In genomic region chr2:20997953-20998722, GRCh38 we compare ENCODE assay signal across 29 cellular contexts. TPM values are rescaled to one million over a fixed set of nuclear protein-coding genes. Genes with fewer than 3 reads are reported as not detected.
"Had no signal": no experiment of that assay in that cellular context is flagged by ENCODE, and none has a peak within 500 bp of the region (broad histone marks: within the 10 kb centered on the region; RNA-seq: fewer than 3 reads in every experiment).

No MANE protein-coding gene starts in this region.

- H3K4me3 Mint-ChIP-seq: activated CD4-positive, alpha-beta memory T cell treated with anti-CD3 and anti-CD28 coated beads, Interleukin-2, amount 10 ng/mL, durations not matched to agents 7 days and 5 days; activated CD4-positive, alpha-beta T cell treated with anti-CD3 and anti-CD28 coated beads, Interleukin-2, amount 10 ng/mL, durations not matched to agents 7 days and 5 days; activated naive CD4-positive, alpha-beta T cell treated with anti-CD3 and anti-CD28 coated beads, Interleukin-2, amount 10 ng/mL, durations not matched to agents 7 days and 5 days; activated naive CD8-positive, alpha-beta T cell treated with anti-CD3 and anti-CD28 coated beads, Interleukin-2, amount 10 ng/mL, durations not matched to agents 7 days and 5 days; activated T-cell treated with anti-CD3 and anti-CD28 coated beads, Interleukin-2, amount 50 U/mL, for 24 hours; activated T-cell treated with anti-CD3 and anti-CD28 coated beads, Interleukin-2, amount 50 U/mL, for 72 hours; brain had no signal

- H3K27ac Mint-ChIP-seq: activated CD4-positive, alpha-beta memory T cell treated with anti-CD3 and anti-CD28 coated beads, Interleukin-2, amount 10 ng/mL, durations not matched to agents 7 days and 5 days; activated CD4-positive, alpha-beta T cell treated with anti-CD3 and anti-CD28 coated beads, Interleukin-2, amount 10 ng/mL, durations not matched to agents 7 days and 5 days; activated naive CD4-positive, alpha-beta T cell treated with anti-CD3 and anti-CD28 coated beads, Interleukin-2, amount 10 ng/mL, durations not matched to agents 7 days and 5 days; activated naive CD4-positive, alpha-beta T cell treated with anti-CD3 and anti-CD28 coated beads, Interleukin-2, amount 50 U/mL, for 72 hours; activated naive CD8-positive, alpha-beta T cell treated with anti-CD3 and anti-CD28 coated beads, Interleukin-2, amount 10 ng/mL, durations not matched to agents 7 days and 5 days; activated T-cell treated with anti-CD3 and anti-CD28 coated beads, Interleukin-2, amount 50 U/mL, for 24 hours; activated T-cell treated with anti-CD3 and anti-CD28 coated beads, Interleukin-2, amount 50 U/mL, for 72 hours; brain had no signal

- ATAC-seq: activated naive CD4-positive, alpha-beta T cell treated with anti-CD3 and anti-CD28 coated beads, Interleukin-2, amount 50 U/mL, for 72 hours; activated T-cell treated with anti-CD3 and anti-CD28 coated beads, Interleukin-2, amount 50 U/mL, for 72 hours; foreskin keratinocyte; gastroesophageal sphincter; heart right ventricle had no signal

- H3K27ac ChIP-seq: ascending aorta, breast epithelium, cardiac muscle cell, colonic mucosa, esophagus muscularis mucosa, foreskin keratinocyte, gastroesophageal sphincter, heart right ventricle had no signal

- H3K9me3 Mint-ChIP-seq: activated CD4-positive, alpha-beta memory T cell treated with anti-CD3 and anti-CD28 coated beads, Interleukin-2, amount 10 ng/mL, durations not matched to agents 7 days and 5 days; activated CD4-positive, alpha-beta T cell treated with anti-CD3 and anti-CD28 coated beads, Interleukin-2, amount 10 ng/mL, durations not matched to agents 7 days and 5 days; activated naive CD4-positive, alpha-beta T cell treated with anti-CD3 and anti-CD28 coated beads, Interleukin-2, amount 10 ng/mL, durations not matched to agents 7 days and 5 days; activated naive CD4-positive, alpha-beta T cell treated with anti-CD3 and anti-CD28 coated beads, Interleukin-2, amount 50 U/mL, for 72 hours; activated naive CD8-positive, alpha-beta T cell treated with anti-CD3 and anti-CD28 coated beads, Interleukin-2, amount 10 ng/mL, durations not matched to agents 7 days and 5 days; activated T-cell treated with anti-CD3 and anti-CD28 coated beads, Interleukin-2, amount 50 U/mL, for 24 hours; activated T-cell treated with anti-CD3 and anti-CD28 coated beads, Interleukin-2, amount 50 U/mL, for 72 hours had no signal

- H3K36me3 Mint-ChIP-seq: activated naive CD4-positive, alpha-beta T cell treated with anti-CD3 and anti-CD28 coated beads, Interleukin-2, amount 10 ng/mL, durations not matched to agents 7 days and 5 days; activated naive CD4-positive, alpha-beta T cell treated with anti-CD3 and anti-CD28 coated beads, Interleukin-2, amount 50 U/mL, for 72 hours; activated naive CD8-positive, alpha-beta T cell treated with anti-CD3 and anti-CD28 coated beads, Interleukin-2, amount 10 ng/mL, durations not matched to agents 7 days and 5 days; brain had no signal

- H3K4me1 Mint-ChIP-seq: activated CD4-positive, alpha-beta memory T cell treated with anti-CD3 and anti-CD28 coated beads, Interleukin-2, amount 10 ng/mL, durations not matched to agents 7 days and 5 days; activated CD4-positive, alpha-beta T cell treated with anti-CD3 and anti-CD28 coated beads, Interleukin-2, amount 10 ng/mL, durations not matched to agents 7 days and 5 days; activated naive CD4-positive, alpha-beta T cell treated with anti-CD3 and anti-CD28 coated beads, Interleukin-2, amount 10 ng/mL, durations not matched to agents 7 days and 5 days; activated naive CD8-positive, alpha-beta T cell treated with anti-CD3 and anti-CD28 coated beads, Interleukin-2, amount 10 ng/mL, durations not matched to agents 7 days and 5 days; brain had no signal

- H3K27me3 Mint-ChIP-seq: activated CD4-positive, alpha-beta memory T cell treated with anti-CD3 and anti-CD28 coated beads, Interleukin-2, amount 10 ng/mL, durations not matched to agents 7 days and 5 days; activated CD4-positive, alpha-beta T cell treated with anti-CD3 and anti-CD28 coated beads, Interleukin-2, amount 10 ng/mL, durations not matched to agents 7 days and 5 days; activated naive CD4-positive, alpha-beta T cell treated with anti-CD3 and anti-CD28 coated beads, Interleukin-2, amount 10 ng/mL, durations not matched to agents 7 days and 5 days had no signal

- H3K27me3 ChIP-seq: ascending aorta, breast epithelium, cardiac muscle cell, colonic mucosa, esophagus muscularis mucosa, foreskin keratinocyte, gastroesophageal sphincter had no signal

- H3K9me3 ChIP-seq: ascending aorta, breast epithelium, colonic mucosa, esophagus muscularis mucosa, gastroesophageal sphincter, heart right ventricle had no signal

- H3K4me3 ChIP-seq: ascending aorta, breast epithelium, cardiac muscle cell, colonic mucosa, esophagus muscularis mucosa, gastroesophageal sphincter, heart right ventricle had no signal

- H3K36me3 ChIP-seq: breast epithelium, cardiac muscle cell, colonic mucosa, esophagus muscularis mucosa, gastroesophageal sphincter had no signal

- H3K4me1 ChIP-seq: ascending aorta, breast epithelium, colonic mucosa, foreskin keratinocyte, heart right ventricle had no signal

- DNase-seq: activated CD4-positive, alpha-beta memory T cell treated with anti-CD3 and anti-CD28 coated beads, Interleukin-2, amount 10 ng/mL, durations not matched to agents 7 days and 5 days; activated CD4-positive, alpha-beta T cell treated with anti-CD3 and anti-CD28 coated beads for 1 hour; activated CD4-positive, alpha-beta T cell treated with anti-CD3 and anti-CD28 coated beads for 4 hours; activated CD4-positive, alpha-beta T cell treated with anti-CD3 and anti-CD28 coated beads, Interleukin-2, amount 10 ng/mL, durations not matched to agents 7 days and 5 days; activated CD4-positive, alpha-beta T cell treated with anti-CD3 and anti-CD28 coated beads, Interleukin-2, amount 50 U/mL, for 4 hours; activated CD8-positive, alpha-beta memory T cell treated with anti-CD3 and anti-CD28 coated beads, Interleukin-2, amount 50 U/mL, for 48 hours; activated gamma-delta T cell; activated naive CD4-positive, alpha-beta T cell; activated naive CD4-positive, alpha-beta T cell treated with anti-CD3 and anti-CD28 coated beads, Interleukin-2, amount 10 ng/mL, durations not matched to agents 7 days and 5 days; activated naive CD8-positive, alpha-beta T cell treated with anti-CD3 and anti-CD28 coated beads, Interleukin-2, amount 10 ng/mL, durations not matched to agents 7 days and 5 days; activated T-cell treated with anti-CD3 and anti-CD28 coated beads for 4 hours; activated T-cell treated with anti-CD3 and anti-CD28 coated beads, Interleukin-2, amount 50 U/mL, for 24 hours; activated T-cell treated with anti-CD3 and anti-CD28 coated beads, Interleukin-2, amount 50 U/mL, for 72 hours; central memory CD4-positive, alpha-beta T cell; cerebellar nuclear complex; colonic mucosa; effector CD8-positive, alpha-beta T cell; erythroblast; foreskin keratinocyte; heart right ventricle; T-helper 2 cell had no signal

RNA-seq across cellular contexts. Expression of gene APOB, which starts 45.7 kb away (rescaled TPM):
- total RNA-seq: activated CD4-positive, alpha-beta memory T cell treated with anti-CD3 and anti-CD28 coated beads, Interleukin-2, amount 10 ng/mL, durations not matched to agents 7 days and 5 days; activated CD4-positive, alpha-beta T cell treated with anti-CD3 and anti-CD28 coated beads, Interleukin-2, amount 10 ng/mL, durations not matched to agents 7 days and 5 days; activated naive CD4-positive, alpha-beta T cell treated with anti-CD3 and anti-CD28 coated beads, Interleukin-2, amount 50 U/mL, for 72 hours; activated naive CD8-positive, alpha-beta T cell treated with anti-CD3 and anti-CD28 coated beads, Interleukin-2, amount 10 ng/mL, durations not matched to agents 7 days and 5 days; activated T-cell treated with anti-CD3 and anti-CD28 coated beads, Interleukin-2, amount 50 U/mL, for 72 hours; foreskin keratinocyte; T-helper 1 cell treated with Interleukin-12 subunit alpha and Interleukin-12 subunit beta and Interleukin-4 antibody, amounts not matched to agents 30 ng/mL and 1 ng/mL, for 36 hours had no signal
